Comparison of ENCODE assay signal across 1 cellular context in the genomic region with DNA sequence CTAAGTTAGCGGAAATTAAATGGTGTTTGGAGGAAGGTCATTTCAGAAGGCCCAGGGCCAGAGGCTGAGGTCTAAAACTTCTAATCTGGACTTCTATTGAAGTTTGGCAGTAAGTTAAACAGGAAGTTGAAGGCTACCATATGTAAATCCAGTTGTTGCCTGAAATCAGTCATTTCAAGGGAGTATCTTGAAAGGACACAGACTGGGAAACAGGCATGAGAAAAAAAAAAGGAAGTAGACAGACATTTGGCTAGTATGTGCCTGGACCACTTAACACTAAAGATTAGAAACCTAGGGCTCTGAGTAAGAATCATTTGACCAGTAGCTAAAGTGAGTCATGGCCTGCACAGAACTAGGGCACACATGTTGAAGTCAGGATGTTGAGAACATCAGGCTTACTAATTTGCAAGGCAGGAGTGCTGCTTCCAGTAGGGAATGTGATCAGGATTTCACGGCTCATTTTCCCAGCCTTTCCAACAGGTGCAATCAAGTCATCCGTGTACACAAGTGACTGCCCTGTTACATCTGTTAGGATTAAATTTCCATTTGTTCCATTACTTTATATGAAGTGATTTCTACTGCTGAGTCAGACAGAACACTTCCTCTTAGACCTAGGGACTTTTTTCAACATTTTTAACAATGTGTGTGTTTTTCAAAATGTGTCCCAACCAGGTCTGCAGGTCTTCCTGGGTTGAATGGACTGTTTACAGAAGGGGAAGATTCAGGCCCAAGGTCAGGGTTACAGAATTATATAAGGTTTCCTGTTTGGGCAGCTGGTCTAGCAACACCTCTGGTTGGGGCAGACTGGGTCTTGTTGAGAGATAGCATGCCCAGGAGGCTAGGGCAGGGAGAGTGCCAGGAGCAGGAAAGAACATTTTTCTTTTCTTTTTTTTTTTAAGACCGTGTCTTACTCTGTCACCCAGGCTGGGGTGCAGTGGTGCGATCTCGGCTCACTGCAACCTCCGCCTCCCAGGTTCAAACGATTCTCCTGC.
TF ChIP-seq lines count a peak whose summit lies in the region.

No MANE protein-coding gene starts in this region.

TF ChIP-seq in HepG2, 621 proteins besides CTCF, POLR2A, EP300 and RAD21 (continued from another document and continues in another):
- TF ChIP-seq, protein P1, sequence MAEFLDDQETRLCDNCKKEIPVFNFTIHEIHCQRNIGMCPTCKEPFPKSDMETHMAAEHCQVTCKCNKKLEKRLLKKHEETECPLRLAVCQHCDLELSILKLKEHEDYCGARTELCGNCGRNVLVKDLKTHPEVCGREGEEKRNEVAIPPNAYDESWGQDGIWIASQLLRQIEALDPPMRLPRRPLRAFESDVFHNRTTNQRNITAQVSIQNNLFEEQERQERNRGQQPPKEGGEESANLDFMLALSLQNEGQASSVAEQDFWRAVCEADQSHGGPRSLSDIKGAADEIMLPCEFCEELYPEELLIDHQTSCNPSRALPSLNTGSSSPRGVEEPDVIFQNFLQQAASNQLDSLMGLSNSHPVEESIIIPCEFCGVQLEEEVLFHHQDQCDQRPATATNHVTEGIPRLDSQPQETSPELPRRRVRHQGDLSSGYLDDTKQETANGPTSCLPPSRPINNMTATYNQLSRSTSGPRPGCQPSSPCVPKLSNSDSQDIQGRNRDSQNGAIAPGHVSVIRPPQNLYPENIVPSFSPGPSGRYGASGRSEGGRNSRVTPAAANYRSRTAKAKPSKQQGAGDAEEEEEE (CRISPR knock-in tag; IDR thresholded peaks at IDR 0.05; ENCODE audit: borderline replicate concordance) = no peak
- TF ChIP-seq, protein P2, sequence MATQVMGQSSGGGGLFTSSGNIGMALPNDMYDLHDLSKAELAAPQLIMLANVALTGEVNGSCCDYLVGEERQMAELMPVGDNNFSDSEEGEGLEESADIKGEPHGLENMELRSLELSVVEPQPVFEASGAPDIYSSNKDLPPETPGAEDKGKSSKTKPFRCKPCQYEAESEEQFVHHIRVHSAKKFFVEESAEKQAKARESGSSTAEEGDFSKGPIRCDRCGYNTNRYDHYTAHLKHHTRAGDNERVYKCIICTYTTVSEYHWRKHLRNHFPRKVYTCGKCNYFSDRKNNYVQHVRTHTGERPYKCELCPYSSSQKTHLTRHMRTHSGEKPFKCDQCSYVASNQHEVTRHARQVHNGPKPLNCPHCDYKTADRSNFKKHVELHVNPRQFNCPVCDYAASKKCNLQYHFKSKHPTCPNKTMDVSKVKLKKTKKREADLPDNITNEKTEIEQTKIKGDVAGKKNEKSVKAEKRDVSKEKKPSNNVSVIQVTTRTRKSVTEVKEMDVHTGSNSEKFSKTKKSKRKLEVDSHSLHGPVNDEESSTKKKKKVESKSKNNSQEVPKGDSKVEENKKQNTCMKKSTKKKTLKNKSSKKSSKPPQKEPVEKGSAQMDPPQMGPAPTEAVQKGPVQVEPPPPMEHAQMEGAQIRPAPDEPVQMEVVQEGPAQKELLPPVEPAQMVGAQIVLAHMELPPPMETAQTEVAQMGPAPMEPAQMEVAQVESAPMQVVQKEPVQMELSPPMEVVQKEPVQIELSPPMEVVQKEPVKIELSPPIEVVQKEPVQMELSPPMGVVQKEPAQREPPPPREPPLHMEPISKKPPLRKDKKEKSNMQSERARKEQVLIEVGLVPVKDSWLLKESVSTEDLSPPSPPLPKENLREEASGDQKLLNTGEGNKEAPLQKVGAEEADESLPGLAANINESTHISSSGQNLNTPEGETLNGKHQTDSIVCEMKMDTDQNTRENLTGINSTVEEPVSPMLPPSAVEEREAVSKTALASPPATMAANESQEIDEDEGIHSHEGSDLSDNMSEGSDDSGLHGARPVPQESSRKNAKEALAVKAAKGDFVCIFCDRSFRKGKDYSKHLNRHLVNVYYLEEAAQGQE (IDR thresholded peaks at IDR 0.05; ENCODE audit: borderline replicate concordance in 1 of 2, low read depth in 1 of 2, low read length in 2 of 2) = peak in 1 of 2 experiments; percentile 78; a peak in 1 of 4 replicates
- TF ChIP-seq ERF (CRISPR knock-in tag; IDR thresholded peaks at IDR 0.05) = peak; percentile 80; the same call in 1 of the 2 replicates
- TF ChIP-seq, protein P3, sequence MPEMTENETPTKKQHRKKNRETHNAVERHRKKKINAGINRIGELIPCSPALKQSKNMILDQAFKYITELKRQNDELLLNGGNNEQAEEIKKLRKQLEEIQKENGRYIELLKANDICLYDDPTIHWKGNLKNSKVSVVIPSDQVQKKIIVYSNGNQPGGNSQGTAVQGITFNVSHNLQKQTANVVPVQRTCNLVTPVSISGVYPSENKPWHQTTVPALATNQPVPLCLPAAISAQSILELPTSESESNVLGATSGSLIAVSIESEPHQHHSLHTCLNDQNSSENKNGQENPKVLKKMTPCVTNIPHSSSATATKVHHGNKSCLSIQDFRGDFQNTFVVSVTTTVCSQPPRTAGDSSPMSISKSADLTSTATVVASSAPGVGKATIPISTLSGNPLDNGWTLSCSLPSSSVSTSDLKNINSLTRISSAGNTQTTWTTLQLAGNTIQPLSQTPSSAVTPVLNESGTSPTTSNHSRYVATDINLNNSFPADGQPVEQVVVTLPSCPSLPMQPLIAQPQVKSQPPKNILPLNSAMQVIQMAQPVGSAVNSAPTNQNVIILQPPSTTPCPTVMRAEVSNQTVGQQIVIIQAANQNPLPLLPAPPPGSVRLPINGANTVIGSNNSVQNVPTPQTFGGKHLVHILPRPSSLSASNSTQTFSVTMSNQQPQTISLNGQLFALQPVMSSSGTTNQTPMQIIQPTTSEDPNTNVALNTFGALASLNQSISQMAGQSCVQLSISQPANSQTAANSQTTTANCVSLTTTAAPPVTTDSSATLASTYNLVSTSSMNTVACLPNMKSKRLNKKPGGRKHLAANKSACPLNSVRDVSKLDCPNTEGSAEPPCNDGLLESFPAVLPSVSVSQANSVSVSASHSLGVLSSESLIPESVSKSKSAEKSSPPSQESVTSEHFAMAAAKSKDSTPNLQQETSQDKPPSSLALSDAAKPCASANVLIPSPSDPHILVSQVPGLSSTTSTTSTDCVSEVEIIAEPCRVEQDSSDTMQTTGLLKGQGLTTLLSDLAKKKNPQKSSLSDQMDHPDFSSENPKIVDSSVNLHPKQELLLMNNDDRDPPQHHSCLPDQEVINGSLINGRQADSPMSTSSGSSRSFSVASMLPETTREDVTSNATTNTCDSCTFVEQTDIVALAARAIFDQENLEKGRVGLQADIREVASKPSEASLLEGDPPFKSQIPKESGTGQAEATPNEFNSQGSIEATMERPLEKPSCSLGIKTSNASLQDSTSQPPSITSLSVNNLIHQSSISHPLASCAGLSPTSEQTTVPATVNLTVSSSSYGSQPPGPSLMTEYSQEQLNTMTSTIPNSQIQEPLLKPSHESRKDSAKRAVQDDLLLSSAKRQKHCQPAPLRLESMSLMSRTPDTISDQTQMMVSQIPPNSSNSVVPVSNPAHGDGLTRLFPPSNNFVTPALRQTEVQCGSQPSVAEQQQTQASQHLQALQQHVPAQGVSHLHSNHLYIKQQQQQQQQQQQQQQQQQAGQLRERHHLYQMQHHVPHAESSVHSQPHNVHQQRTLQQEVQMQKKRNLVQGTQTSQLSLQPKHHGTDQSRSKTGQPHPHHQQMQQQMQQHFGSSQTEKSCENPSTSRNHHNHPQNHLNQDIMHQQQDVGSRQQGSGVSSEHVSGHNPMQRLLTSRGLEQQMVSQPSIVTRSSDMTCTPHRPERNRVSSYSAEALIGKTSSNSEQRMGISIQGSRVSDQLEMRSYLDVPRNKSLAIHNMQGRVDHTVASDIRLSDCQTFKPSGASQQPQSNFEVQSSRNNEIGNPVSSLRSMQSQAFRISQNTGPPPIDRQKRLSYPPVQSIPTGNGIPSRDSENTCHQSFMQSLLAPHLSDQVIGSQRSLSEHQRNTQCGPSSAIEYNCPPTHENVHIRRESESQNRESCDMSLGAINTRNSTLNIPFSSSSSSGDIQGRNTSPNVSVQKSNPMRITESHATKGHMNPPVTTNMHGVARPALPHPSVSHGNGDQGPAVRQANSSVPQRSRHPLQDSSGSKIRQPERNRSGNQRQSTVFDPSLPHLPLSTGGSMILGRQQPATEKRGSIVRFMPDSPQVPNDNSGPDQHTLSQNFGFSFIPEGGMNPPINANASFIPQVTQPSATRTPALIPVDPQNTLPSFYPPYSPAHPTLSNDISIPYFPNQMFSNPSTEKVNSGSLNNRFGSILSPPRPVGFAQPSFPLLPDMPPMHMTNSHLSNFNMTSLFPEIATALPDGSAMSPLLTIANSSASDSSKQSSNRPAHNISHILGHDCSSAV (CRISPR knock-in tag; IDR thresholded peaks at IDR 0.05; ENCODE audit: borderline replicate concordance) = no peak
- TF ChIP-seq, protein P4, sequence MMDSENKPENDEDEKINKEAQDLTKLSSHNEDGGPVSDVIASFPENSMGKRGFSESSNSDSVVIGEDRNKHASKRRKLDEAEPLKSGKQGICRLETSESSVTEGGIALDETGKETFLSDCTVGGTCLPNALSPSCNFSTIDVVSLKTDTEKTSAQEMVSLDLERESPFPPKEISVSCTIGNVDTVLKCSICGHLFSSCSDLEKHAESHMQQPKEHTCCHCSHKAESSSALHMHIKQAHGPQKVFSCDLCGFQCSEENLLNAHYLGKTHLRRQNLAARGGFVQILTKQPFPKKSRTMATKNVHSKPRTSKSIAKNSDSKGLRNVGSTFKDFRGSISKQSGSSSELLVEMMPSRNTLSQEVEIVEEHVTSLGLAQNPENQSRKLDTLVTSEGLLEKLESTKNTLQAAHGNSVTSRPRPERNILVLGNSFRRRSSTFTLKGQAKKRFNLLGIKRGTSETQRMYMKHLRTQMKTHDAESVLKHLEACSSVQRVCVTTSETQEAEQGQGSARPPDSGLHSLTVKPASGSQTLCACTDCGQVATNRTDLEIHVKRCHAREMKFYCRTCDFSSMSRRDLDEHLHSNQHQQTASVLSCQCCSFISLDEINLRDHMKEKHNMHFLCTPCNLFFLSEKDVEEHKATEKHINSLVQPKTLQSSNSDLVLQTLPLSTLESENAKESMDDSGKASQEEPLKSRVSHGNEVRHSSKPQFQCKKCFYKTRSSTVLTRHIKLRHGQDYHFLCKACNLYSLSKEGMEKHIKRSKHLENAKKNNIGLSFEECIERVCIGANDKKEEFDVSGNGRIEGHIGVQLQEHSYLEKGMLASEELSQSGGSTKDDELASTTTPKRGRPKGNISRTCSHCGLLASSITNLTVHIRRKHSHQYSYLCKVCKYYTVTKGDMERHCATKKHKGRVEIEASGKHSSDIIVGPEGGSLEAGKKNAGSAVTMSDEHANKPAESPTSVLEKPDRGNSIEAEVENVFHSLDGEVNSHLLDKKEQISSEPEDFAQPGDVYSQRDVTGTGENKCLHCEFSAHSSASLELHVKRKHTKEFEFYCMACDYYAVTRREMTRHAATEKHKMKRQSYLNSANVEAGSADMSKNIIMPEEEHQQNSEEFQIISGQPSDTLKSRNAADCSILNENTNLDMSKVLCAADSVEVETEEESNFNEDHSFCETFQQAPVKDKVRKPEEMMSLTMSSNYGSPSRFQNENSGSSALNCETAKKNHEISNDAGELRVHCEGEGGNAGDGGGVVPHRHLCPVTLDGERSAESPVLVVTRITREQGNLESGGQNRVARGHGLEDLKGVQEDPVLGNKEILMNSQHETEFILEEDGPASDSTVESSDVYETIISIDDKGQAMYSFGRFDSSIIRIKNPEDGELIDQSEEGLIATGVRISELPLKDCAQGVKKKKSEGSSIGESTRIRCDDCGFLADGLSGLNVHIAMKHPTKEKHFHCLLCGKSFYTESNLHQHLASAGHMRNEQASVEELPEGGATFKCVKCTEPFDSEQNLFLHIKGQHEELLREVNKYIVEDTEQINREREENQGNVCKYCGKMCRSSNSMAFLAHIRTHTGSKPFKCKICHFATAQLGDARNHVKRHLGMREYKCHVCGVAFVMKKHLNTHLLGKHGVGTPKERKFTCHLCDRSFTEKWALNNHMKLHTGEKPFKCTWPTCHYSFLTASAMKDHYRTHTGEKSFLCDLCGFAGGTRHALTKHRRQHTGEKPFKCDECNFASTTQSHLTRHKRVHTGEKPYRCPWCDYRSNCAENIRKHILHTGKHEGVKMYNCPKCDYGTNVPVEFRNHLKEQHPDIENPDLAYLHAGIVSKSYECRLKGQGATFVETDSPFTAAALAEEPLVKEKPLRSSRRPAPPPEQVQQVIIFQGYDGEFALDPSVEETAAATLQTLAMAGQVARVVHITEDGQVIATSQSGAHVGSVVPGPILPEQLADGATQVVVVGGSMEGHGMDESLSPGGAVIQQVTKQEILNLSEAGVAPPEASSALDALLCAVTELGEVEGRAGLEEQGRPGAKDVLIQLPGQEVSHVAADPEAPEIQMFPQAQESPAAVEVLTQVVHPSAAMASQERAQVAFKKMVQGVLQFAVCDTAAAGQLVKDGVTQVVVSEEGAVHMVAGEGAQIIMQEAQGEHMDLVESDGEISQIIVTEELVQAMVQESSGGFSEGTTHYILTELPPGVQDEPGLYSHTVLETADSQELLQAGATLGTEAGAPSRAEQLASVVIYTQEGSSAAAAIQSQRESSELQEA (CRISPR knock-in tag; IDR thresholded peaks at IDR 0.05; ENCODE audit: not compliant biosample characterization) = no peak
- TF ChIP-seq RBM22 (optimal IDR thresholded peaks at IDR 0.05; ENCODE audit: low read length) = peak; percentile 40
- TF ChIP-seq, protein P5, sequence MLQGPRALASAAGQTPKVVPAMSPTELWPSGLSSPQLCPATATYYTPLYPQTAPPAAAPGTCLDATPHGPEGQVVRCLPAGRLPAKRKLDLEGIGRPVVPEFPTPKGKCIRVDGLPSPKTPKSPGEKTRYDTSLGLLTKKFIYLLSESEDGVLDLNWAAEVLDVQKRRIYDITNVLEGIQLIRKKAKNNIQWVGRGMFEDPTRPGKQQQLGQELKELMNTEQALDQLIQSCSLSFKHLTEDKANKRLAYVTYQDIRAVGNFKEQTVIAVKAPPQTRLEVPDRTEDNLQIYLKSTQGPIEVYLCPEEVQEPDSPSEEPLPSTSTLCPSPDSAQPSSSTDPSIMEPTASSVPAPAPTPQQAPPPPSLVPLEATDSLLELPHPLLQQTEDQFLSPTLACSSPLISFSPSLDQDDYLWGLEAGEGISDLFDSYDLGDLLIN (CRISPR knock-in tag; IDR thresholded peaks at IDR 0.05; ENCODE audit: borderline replicate concordance) = no peak
- no peak for TF ChIP-seq EHMT2 (IDR thresholded peaks at IDR 0.05; ENCODE audit: borderline replicate concordance, low read depth, low read length)
- no peak for TF ChIP-seq ZIK1 (CRISPR knock-in tag; IDR thresholded peaks at IDR 0.05; ENCODE audit: borderline replicate concordance, low read depth)
- TF ChIP-seq TMF1 (CRISPR knock-in tag; IDR thresholded peaks at IDR 0.05; ENCODE audit: low read depth) = no peak
- TF ChIP-seq HOXA7 (CRISPR knock-in tag; IDR thresholded peaks at IDR 0.05) = no peak
- TF ChIP-seq ZNF44 (CRISPR knock-in tag; IDR thresholded peaks at IDR 0.05) = no peak
- no peak for TF ChIP-seq KDM5A (IDR thresholded peaks at IDR 0.05; ENCODE audit: borderline replicate concordance, low read length)
- no peak for TF ChIP-seq BHLHE40 (IDR thresholded peaks at IDR 0.05; ENCODE audit: low read length)
- peak; percentile 87; the same call in 1 of the 2 replicates for TF ChIP-seq MIER3 (CRISPR knock-in tag; IDR thresholded peaks at IDR 0.05; ENCODE audit: borderline replicate concordance)
- TF ChIP-seq, protein P6, sequence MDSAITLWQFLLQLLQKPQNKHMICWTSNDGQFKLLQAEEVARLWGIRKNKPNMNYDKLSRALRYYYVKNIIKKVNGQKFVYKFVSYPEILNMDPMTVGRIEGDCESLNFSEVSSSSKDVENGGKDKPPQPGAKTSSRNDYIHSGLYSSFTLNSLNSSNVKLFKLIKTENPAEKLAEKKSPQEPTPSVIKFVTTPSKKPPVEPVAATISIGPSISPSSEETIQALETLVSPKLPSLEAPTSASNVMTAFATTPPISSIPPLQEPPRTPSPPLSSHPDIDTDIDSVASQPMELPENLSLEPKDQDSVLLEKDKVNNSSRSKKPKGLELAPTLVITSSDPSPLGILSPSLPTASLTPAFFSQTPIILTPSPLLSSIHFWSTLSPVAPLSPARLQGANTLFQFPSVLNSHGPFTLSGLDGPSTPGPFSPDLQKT (CRISPR knock-in tag; IDR thresholded peaks at IDR 0.05; ENCODE audit: borderline replicate concordance) = no peak
- TF ChIP-seq ZNF572 (CRISPR knock-in tag; IDR thresholded peaks at IDR 0.05) = no peak
- TF ChIP-seq NFIB (CRISPR knock-in tag; IDR thresholded peaks at IDR 0.05; ENCODE audit: borderline replicate concordance) = no peak
- 0 out of 2 replicates have a peak, but pooled peaks have one; percentile 35 for TF ChIP-seq MEIS2 (CRISPR knock-in tag; IDR thresholded peaks at IDR 0.05)
- TF ChIP-seq SIN3A (IDR thresholded peaks at IDR 0.05; ENCODE audit: borderline replicate concordance, low read depth, low read length) = no peak
